Comparison of ENCODE assay signal across 8 cellular contexts in genomic region chr21:6565190-6566170, GRCh38.
DNase-seq lines count a peak whose midpoint lies in the region; ATAC-seq and TF ChIP-seq lines count a peak whose summit lies in the region.
"Not testable (repeated sequence)": the region's sequence is repeated elsewhere in the genome, so short reads cannot be mapped to it uniquely, and the experiment has no call there.

No MANE protein-coding gene starts in this region.

- not testable (repeated sequence) for H3F3A ChIP-seq in PC-9 (ENCODE audit: insufficient read depth, low read depth)

- not testable (repeated sequence) for H3K4me1 ChIP-seq in PC-9 (replicated peaks; ENCODE audit: insufficient read depth); endodermal cell (ENCODE audit: control insufficient read depth, insufficient read depth, low read length); trophoblast cell (ENCODE audit: control insufficient read depth in 1 of 2, insufficient read depth in 2 of 2, low read length in 2 of 2); suprapubic skin

- H3K27me3 Mint-ChIP-seq in activated CD4-positive, alpha-beta memory T cell treated with anti-CD3 and anti-CD28 coated beads for 36 hours; endodermal cell (ENCODE audit: insufficient read depth): not testable (repeated sequence)

- peak; percentile 30 for DNase-seq in EL
- DNase-seq in PC-9 = peak; percentile 4 to 32
- DNase-seq in activated CD4-positive, alpha-beta memory T cell treated with anti-CD3 and anti-CD28 coated beads for 36 hours = peak; percentile 57
- DNase-seq in activated naive CD4-positive, alpha-beta T cell treated with anti-CD3 and anti-CD28 coated beads, Interleukin-2, amount 50 U/mL, for 16 hours = peak; percentile 17
- peak; percentile 16 for DNase-seq in endodermal cell
- peak in 1 of 2 donors; percentile 13 for DNase-seq in left colon
- DNase-seq in trophoblast cell = peak in 1 of 2 donors; percentile 25
- peak in 1 of 2 donors; percentile 48 for DNase-seq in suprapubic skin (ENCODE audit: low spot score in 2 of 2)

- not testable (repeated sequence) for H4K8ac ChIP-seq in trophoblast cell (ENCODE audit: low read depth, low read length)

- H3K4me3 ChIP-seq in PC-9; endodermal cell (ENCODE audit: low read length): not testable (repeated sequence)
- H3K4me3 ChIP-seq in trophoblast cell (ENCODE audit: low read depth, low read length) (peak overlapping the region; percentile 68), suprapubic skin (peak overlapping the region; percentile 18)

- not testable (repeated sequence) for H3K9me2 ChIP-seq in PC-9 (ENCODE audit: insufficient read depth)

- POLR2A ChIA-PET in PC-9 (lab: Charles Lee; ENCODE audit: unreplicated experiment); activated CD4-positive, alpha-beta memory T cell treated with anti-CD3 and anti-CD28 coated beads for 36 hours (lab: Charles Lee): not testable (repeated sequence)

- not testable (repeated sequence) for H3K23ac ChIP-seq in trophoblast cell (ENCODE audit: low read length)

- not testable (repeated sequence) for H3K4me2 ChIP-seq in PC-9; trophoblast cell (ENCODE audit: low read length)

- intact Hi-C loops in PC-9 (cut with micrococcal nuclease; ENCODE audit: unreplicated experiment); activated CD4-positive, alpha-beta memory T cell treated with anti-CD3 and anti-CD28 coated beads for 36 hours (cut with micrococcal nuclease); left colon (cut with DNase I, micrococcal nuclease): not testable (repeated sequence)

- H3K9me3 ChIP-seq in PC-9 (ENCODE audit: insufficient read depth, low read depth); endodermal cell (ENCODE audit: control insufficient read depth, low read length); trophoblast cell (ENCODE audit: insufficient read depth, low read depth, low read length); suprapubic skin: not testable (repeated sequence)

- not testable (repeated sequence) for TF ChIP-seq POLR2A in suprapubic skin (IDR thresholded peaks at IDR 0.05)

- not testable (repeated sequence) for H3K27ac Mint-ChIP-seq in activated CD4-positive, alpha-beta memory T cell treated with anti-CD3 and anti-CD28 coated beads for 36 hours; endodermal cell

- H4K91ac ChIP-seq in trophoblast cell (ENCODE audit: low read depth, low read length) = not testable (repeated sequence)

- not testable (repeated sequence) for H2BK5ac ChIP-seq in trophoblast cell (ENCODE audit: low read depth, low read length, poor library complexity)

- H3K27me3 ChIP-seq in PC-9 (ENCODE audit: insufficient read depth, low read depth); endodermal cell (ENCODE audit: control insufficient read depth, insufficient read depth, low read length, poor library complexity, severe bottlenecking); trophoblast cell (ENCODE audit: insufficient read depth, low read length); suprapubic skin: not testable (repeated sequence)

- not testable (repeated sequence) for H3K9me3 Mint-ChIP-seq in activated CD4-positive, alpha-beta memory T cell treated with anti-CD3 and anti-CD28 coated beads for 36 hours; endodermal cell

- ATAC-seq in left colon = peak; percentile 60

- H3K79me2 ChIP-seq in PC-9 (ENCODE audit: low read depth); trophoblast cell (ENCODE audit: control insufficient read depth, insufficient read depth, low read length, poor library complexity): not testable (repeated sequence)

- H4K12ac ChIP-seq in trophoblast cell (ENCODE audit: low read depth, low read length) = not testable (repeated sequence)

- not testable (repeated sequence) for H3K14ac ChIP-seq in trophoblast cell (ENCODE audit: low read length)

- not testable (repeated sequence) for H3K18ac ChIP-seq in trophoblast cell (ENCODE audit: low read length)

- not testable (repeated sequence) for BruUV-seq in PC-9 (replicated peaks; lab: Mats Ljungman, UMichigan)

- not testable (repeated sequence) for H3K27ac ChIP-seq in PC-9; endodermal cell (ENCODE audit: low read depth, low read length); trophoblast cell (ENCODE audit: low read depth, low read length); suprapubic skin

- TF ChIP-seq EP300 in suprapubic skin (IDR thresholded peaks at IDR 0.05) = not testable (repeated sequence)

- not testable (repeated sequence) for H4K20me1 ChIP-seq in PC-9 (ENCODE audit: insufficient read depth)

- not testable (repeated sequence) for H3K9ac ChIP-seq in endodermal cell (ENCODE audit: extremely low read depth, low read length, poor library complexity, severe bottlenecking); trophoblast cell (ENCODE audit: low read length)

- not testable (repeated sequence) for H3K4ac ChIP-seq in trophoblast cell (ENCODE audit: low read depth, low read length)

- not testable (repeated sequence) for H2BK12ac ChIP-seq in trophoblast cell (ENCODE audit: low read length)

- H2AK5ac ChIP-seq in trophoblast cell (ENCODE audit: low read length) = not testable (repeated sequence)

- not testable (repeated sequence) for H3K4me1 Mint-ChIP-seq in activated CD4-positive, alpha-beta memory T cell treated with anti-CD3 and anti-CD28 coated beads for 36 hours (ENCODE audit: low read depth); endodermal cell

- not testable (repeated sequence) for H2AFZ ChIP-seq in PC-9; trophoblast cell (ENCODE audit: insufficient read depth, low read length, poor library complexity)

- CTCF ChIA-PET in PC-9 (lab: Charles Lee); activated CD4-positive, alpha-beta memory T cell treated with anti-CD3 and anti-CD28 coated beads for 36 hours (lab: Charles Lee): not testable (repeated sequence)

- H3K36me3 Mint-ChIP-seq in activated CD4-positive, alpha-beta memory T cell treated with anti-CD3 and anti-CD28 coated beads for 36 hours; endodermal cell (ENCODE audit: low read depth): not testable (repeated sequence)

- H2BK120ac ChIP-seq in trophoblast cell (ENCODE audit: insufficient read depth, low read length, poor library complexity) = not testable (repeated sequence)

- not testable (repeated sequence) for H3K36me3 ChIP-seq in PC-9 (ENCODE audit: low read depth); endodermal cell (ENCODE audit: control insufficient read depth, insufficient read depth, low read length); trophoblast cell (ENCODE audit: control insufficient read depth in 1 of 2, insufficient read depth in 2 of 2, low read length in 2 of 2); suprapubic skin

- 66% methylated on average over 5 of the region's 18 CpGs; no CpG with 5 or more reads in 1 of the 2 experiments for WGBS in endodermal cell (ENCODE audit: insufficient coverage in 1 of 2, insufficient read length in 1 of 2), 2 experiments
- WGBS in trophoblast cell (ENCODE audit: extremely low coverage, insufficient coverage, insufficient read length) = 100% methylated on average over 2 of the region's 18 CpGs
- WGBS in suprapubic skin = 22% methylated on average over 11 of the region's 18 CpGs

- H3K4me3 Mint-ChIP-seq in activated CD4-positive, alpha-beta memory T cell treated with anti-CD3 and anti-CD28 coated beads for 36 hours; endodermal cell: not testable (repeated sequence)

- H3K79me1 ChIP-seq in trophoblast cell (ENCODE audit: low read length) = not testable (repeated sequence)

- not testable (repeated sequence) for TF ChIP-seq CTCF in PC-9 (conservative IDR thresholded peaks at IDR 0.05); endodermal cell (conservative IDR thresholded peaks at IDR 0.05); suprapubic skin (IDR thresholded peaks at IDR 0.05)
